In the genomic region with DNA sequence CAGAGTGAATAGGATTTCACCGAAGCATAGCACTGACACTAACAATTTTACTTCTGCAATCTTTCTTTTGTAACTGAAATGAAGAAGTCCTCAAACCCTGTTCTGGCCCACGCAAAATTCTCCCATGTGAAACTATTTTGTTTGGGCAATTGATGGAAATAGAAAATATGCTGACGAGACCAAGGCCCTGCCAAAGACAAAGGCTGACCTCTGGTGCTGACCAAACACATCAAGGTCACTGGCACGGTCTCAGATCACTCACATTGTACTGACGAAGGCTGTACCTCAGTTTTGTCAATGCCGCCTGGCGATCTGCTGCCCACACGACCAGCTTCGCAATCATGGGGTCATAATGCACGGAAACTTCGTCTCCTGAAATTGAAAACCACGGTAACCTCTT, we compare ENCODE assay signal across 19 cellular contexts. TPM values are rescaled to one million over a fixed set of nuclear protein-coding genes. Genes with fewer than 3 reads are reported as not detected.
A peak's percentile ranks its signal among the peaks of the same experiment; 100 is the strongest.
DNase-seq lines count a peak whose midpoint lies in the region; ATAC-seq and TF ChIP-seq lines count a peak whose summit lies in the region.
"Had no signal": no experiment of that assay in that cellular context is flagged by ENCODE, and none has a peak within 500 bp of the region (broad histone marks: within the 10 kb centered on the region; RNA-seq: fewer than 3 reads in every experiment).

No MANE protein-coding gene starts in this region.

- no peak overlapping the region for H3K4me3 ChIP-seq in epithelial cell of proximal tubule (ENCODE audit: low read depth, low read length)
- no peak overlapping the region for H3K4me3 ChIP-seq in neural progenitor cell
- no peak overlapping the region for H3K4me3 ChIP-seq in GM23338

- no peaks in the 10 kb centered on the region for H3K4me1 ChIP-seq in neural progenitor cell
- no peaks in the 10 kb centered on the region for H3K4me1 ChIP-seq in GM23338 (ENCODE audit: insufficient read depth)

- H3F3A ChIP-seq in neural progenitor cell (ENCODE audit: low read depth) = no peaks in the 10 kb centered on the region
- no peaks in the 10 kb centered on the region for H3F3A ChIP-seq in GM23338 (replicated peaks; ENCODE audit: low read depth)

- H3K79me2 ChIP-seq in neural progenitor cell (ENCODE audit: low read depth) (no peaks in the 10 kb centered on the region), GM23338 (replicated peaks; ENCODE audit: insufficient read depth) (no peaks in the 10 kb centered on the region)

- no peaks in the 10 kb centered on the region for H3K27me3 ChIP-seq in neural progenitor cell
- H3K27me3 ChIP-seq in GM23338 (ENCODE audit: insufficient read depth) = no peaks in the 10 kb centered on the region

- no peak overlapping the region for H3K9ac ChIP-seq in neural progenitor cell
- H3K9ac ChIP-seq: SK-N-SH had no signal

- DNase-seq in epithelial cell of proximal tubule (ENCODE audit: low read depth) (peak; percentile 22), neural progenitor cell (ENCODE audit: low spot score) (no peak), GM23338 (ENCODE audit: low spot score) (no peak), 8988T (no peak), NCI-H82 (lab: John Stamatoyannopoulos, UW) (no peak), HK-2 (ENCODE audit: unreplicated experiment) (no peak)
- DNase-seq: CD4-positive, alpha-beta T cell; DND-41; GDM1; KBM-7; NCI-H1436 treated with DMSO at 0.1 percent for 48 hours; NCI-H2081; NCI-H69; PC-3; SK-N-SH had no signal

- peaks cover 39% of the 10 kb centered on the region for H3K36me3 Mint-ChIP-seq in neural progenitor cell
- peaks cover 29% of the 10 kb centered on the region for H3K36me3 Mint-ChIP-seq in GM23338 (ENCODE audit: low read depth)

- H3K4me2 ChIP-seq in neural progenitor cell (no peak overlapping the region), GM23338 (no peak overlapping the region)
- H3K4me2 ChIP-seq: SK-N-SH had no signal

- ATAC-seq in GM18907 (IDR thresholded peaks at IDR 0.05; ENCODE audit: unreplicated experiment) (peak; percentile 33), HG02678 (IDR thresholded peaks at IDR 0.05; ENCODE audit: unreplicated experiment) (peak; percentile 23), GM23338 (no peak)
- ATAC-seq: HCT116, PC-3 had no signal

- no peaks in the 10 kb centered on the region for H4K20me1 ChIP-seq in neural progenitor cell (ENCODE audit: low read depth)
- no peaks in the 10 kb centered on the region for H4K20me1 ChIP-seq in GM23338 (replicated peaks; ENCODE audit: insufficient read depth)

- H3K36me3 ChIP-seq in neural progenitor cell (peaks cover 3% of the 10 kb centered on the region), GM23338 (ENCODE audit: insufficient read depth) (peaks cover 4% of the 10 kb centered on the region)

- H3K27me3 Mint-ChIP-seq in neural progenitor cell (ENCODE audit: insufficient read depth, low read depth) (peaks cover 2% of the 10 kb centered on the region), GM23338 (ENCODE audit: insufficient read depth, low read depth, poor library complexity) (no peaks in the 10 kb centered on the region)
- H3K27me3 Mint-ChIP-seq: CD4-positive, alpha-beta T cell had no signal

- H3K9me3 Mint-ChIP-seq in neural progenitor cell = no peaks in the 10 kb centered on the region
- no peaks in the 10 kb centered on the region for H3K9me3 Mint-ChIP-seq in GM23338
- H3K9me3 Mint-ChIP-seq: CD4-positive, alpha-beta T cell had no signal

- H2AFZ ChIP-seq in neural progenitor cell (replicated peaks) (no peak overlapping the region), GM23338 (no peak overlapping the region)

- TF ChIP-seq CTCF in epithelial cell of proximal tubule (conservative IDR thresholded peaks at IDR 0.05; ENCODE audit: low read depth, low read length) = no peak
- no peak for TF ChIP-seq CTCF in neural progenitor cell (IDR thresholded peaks at IDR 0.05)
- TF ChIP-seq CTCF in GM23338 (conservative IDR thresholded peaks at IDR 0.05; ENCODE audit: low read depth in 2 of 2) = peak in 1 of 2 experiments; percentile 16; a peak in 1 of 4 replicates

- H3K4me3 Mint-ChIP-seq in neural progenitor cell (no peak overlapping the region), GM23338 (no peak overlapping the region)
- H3K4me3 Mint-ChIP-seq: CD4-positive, alpha-beta T cell had no signal

- no peaks in the 10 kb centered on the region for H3K9me3 ChIP-seq in neural progenitor cell (ENCODE audit: low read depth)
- H3K9me3 ChIP-seq: SK-N-SH had no signal

- no peak overlapping the region for H3K27ac ChIP-seq in neural progenitor cell
- no peak overlapping the region for H3K27ac ChIP-seq in GM23338 (ENCODE audit: low read depth)
- H3K27ac ChIP-seq: HL-60 had no signal

- peak overlapping the region; percentile 19 for H3K27ac Mint-ChIP-seq in neural progenitor cell
- H3K27ac Mint-ChIP-seq in GM23338 = no peak overlapping the region
- H3K27ac Mint-ChIP-seq: CD4-positive, alpha-beta T cell had no signal

- no peaks in the 10 kb centered on the region for H3K9me2 ChIP-seq in GM23338 (ENCODE audit: insufficient read depth)
- H3K9me2 ChIP-seq: SK-N-SH had no signal

- no peaks in the 10 kb centered on the region for H3K4me1 Mint-ChIP-seq in neural progenitor cell
- H3K4me1 Mint-ChIP-seq in GM23338 = no peaks in the 10 kb centered on the region

TF ChIP-seq in GM23338, 12 proteins besides CTCF, POLR2A, EP300 and RAD21 (continues in another document):
- TF ChIP-seq CREB1 (CRISPR knock-in tag; IDR thresholded peaks at IDR 0.05; ENCODE audit: low read depth) (no peak), JUNB (IDR thresholded peaks at IDR 0.05; ENCODE audit: unreplicated experiment) (no peak), NANOG (IDR thresholded peaks at IDR 0.05; ENCODE audit: borderline replicate concordance) (no peak), POLR2AphosphoS5 (IDR thresholded peaks at IDR 0.05; ENCODE audit: low read depth) (no peak), STAT1 (IDR thresholded peaks at IDR 0.05; ENCODE audit: unreplicated experiment) (no peak)
- TF ChIP-seq, protein P1, sequence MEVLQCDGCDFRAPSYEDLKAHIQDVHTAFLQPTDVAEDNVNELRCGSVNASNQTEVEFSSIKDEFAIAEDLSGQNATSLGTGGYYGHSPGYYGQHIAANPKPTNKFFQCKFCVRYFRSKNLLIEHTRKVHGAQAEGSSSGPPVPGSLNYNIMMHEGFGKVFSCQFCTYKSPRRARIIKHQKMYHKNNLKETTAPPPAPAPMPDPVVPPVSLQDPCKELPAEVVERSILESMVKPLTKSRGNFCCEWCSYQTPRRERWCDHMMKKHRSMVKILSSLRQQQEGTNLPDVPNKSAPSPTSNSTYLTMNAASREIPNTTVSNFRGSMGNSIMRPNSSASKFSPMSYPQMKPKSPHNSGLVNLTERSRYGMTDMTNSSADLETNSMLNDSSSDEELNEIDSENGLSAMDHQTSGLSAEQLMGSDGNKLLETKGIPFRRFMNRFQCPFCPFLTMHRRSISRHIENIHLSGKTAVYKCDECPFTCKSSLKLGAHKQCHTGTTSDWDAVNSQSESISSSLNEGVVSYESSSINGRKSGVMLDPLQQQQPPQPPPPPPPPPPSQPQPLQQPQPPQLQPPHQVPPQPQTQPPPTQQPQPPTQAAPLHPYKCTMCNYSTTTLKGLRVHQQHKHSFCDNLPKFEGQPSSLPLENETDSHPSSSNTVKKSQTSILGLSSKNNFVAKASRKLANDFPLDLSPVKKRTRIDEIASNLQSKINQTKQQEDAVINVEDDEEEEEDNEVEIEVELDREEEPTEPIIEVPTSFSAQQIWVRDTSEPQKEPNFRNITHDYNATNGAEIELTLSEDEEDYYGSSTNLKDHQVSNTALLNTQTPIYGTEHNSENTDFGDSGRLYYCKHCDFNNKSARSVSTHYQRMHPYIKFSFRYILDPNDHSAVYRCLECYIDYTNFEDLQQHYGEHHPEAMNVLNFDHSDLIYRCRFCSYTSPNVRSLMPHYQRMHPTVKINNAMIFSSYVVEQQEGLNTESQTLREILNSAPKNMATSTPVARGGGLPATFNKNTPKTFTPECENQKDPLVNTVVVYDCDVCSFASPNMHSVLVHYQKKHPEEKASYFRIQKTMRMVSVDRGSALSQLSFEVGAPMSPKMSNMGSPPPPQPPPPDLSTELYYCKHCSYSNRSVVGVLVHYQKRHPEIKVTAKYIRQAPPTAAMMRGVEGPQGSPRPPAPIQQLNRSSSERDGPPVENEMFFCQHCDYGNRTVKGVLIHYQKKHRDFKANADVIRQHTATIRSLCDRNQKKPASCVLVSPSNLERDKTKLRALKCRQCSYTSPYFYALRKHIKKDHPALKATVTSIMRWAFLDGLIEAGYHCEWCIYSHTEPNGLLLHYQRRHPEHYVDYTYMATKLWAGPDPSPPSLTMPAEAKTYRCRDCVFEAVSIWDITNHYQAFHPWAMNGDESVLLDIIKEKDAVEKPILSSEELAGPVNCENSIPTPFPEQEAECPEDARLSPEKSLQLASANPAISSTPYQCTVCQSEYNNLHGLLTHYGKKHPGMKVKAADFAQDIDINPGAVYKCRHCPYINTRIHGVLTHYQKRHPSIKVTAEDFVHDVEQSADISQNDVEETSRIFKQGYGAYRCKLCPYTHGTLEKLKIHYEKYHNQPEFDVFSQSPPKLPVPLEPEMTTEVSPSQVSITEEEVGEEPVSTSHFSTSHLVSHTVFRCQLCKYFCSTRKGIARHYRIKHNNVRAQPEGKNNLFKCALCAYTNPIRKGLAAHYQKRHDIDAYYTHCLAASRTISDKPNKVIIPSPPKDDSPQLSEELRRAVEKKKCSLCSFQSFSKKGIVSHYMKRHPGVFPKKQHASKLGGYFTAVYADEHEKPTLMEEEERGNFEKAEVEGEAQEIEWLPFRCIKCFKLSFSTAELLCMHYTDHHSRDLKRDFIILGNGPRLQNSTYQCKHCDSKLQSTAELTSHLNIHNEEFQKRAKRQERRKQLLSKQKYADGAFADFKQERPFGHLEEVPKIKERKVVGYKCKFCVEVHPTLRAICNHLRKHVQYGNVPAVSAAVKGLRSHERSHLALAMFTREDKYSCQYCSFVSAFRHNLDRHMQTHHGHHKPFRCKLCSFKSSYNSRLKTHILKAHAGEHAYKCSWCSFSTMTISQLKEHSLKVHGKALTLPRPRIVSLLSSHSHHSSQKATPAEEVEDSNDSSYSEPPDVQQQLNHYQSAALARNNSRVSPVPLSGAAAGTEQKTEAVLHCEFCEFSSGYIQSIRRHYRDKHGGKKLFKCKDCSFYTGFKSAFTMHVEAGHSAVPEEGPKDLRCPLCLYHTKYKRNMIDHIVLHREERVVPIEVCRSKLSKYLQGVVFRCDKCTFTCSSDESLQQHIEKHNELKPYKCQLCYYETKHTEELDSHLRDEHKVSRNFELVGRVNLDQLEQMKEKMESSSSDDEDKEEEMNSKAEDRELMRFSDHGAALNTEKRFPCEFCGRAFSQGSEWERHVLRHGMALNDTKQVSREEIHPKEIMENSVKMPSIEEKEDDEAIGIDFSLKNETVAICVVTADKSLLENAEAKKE (CRISPR knock-in tag; IDR thresholded peaks at IDR 0.05) = no peak

RNA-seq across cellular contexts. Expression of gene DCUN1D1, which starts 58.4 kb away (rescaled TPM):
- 11.3 and 17.1 TPM in 2 replicates for total RNA-seq in epithelial cell of proximal tubule
- 36.9 and 63.6 TPM in 2 replicates for total RNA-seq in neural progenitor cell (ENCODE audit: low replicate concordance)
- 53.5 and 64.8 TPM in 2 replicates for total RNA-seq in GM23338 (2014; rRNA removed; shearing (Covaris generic))
- 26.8 and 29.5 TPM in 2 replicates for polyA plus RNA-seq in GM23338 (2016; fragmentation: Nextera tagmentation; extraction: Ambion mirVana)
